ENCODE assay signal across 15 cellular contexts in the genomic region with DNA sequence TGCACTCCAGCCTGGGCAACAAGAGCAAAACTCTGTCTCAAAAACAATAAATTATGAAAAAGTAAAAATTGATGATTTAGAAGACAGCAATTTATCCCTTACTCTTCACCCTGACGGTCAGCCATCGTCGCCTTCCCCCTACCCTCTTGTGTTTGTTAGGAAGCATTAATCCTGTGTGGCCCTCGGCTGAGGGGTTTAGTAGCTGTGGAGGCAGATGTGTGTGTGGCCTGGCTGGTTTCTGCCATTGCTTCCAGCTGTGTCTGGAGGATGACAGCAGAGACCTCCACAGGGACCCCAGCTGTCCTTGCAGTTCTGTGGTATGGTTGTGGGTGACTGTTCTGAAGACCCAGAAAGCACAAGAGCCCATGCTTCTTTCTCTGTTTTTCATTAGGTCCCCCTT.
"Had no signal": no experiment of that assay in that cellular context is flagged by ENCODE, and none has a peak within 500 bp of the region (broad histone marks: within the 10 kb centered on the region; RNA-seq: fewer than 3 reads in every experiment).

No MANE protein-coding gene starts in this region.

- H3K4me1 ChIP-seq: foreskin keratinocyte, lower lobe of right lung, transverse colon, uterus had no signal

- H3K27me3 ChIP-seq: foreskin keratinocyte, transverse colon, uterus had no signal

- DNase-seq: activated CD4-positive, CD25-positive, alpha-beta regulatory T cell treated with anti-CD3 and anti-CD28 coated beads, Interleukin-2, amount 50 U/mL, for 72 hours; activated naive CD8-positive, alpha-beta T cell treated with anti-CD3 and anti-CD28 coated beads, Interleukin-2, amount 10 ng/mL, durations not matched to agents 7 days and 5 days; anterior cingulate cortex; caudate nucleus; effector memory CD8-positive, alpha-beta T cell; foreskin keratinocyte; hypothalamus; lower lobe of right lung; naive thymus-derived CD8-positive, alpha-beta T cell; stimulated activated naive CD4-positive, alpha-beta T cell; transverse colon; uterus had no signal

- H3K27me3 Mint-ChIP-seq: activated naive CD8-positive, alpha-beta T cell treated with anti-CD3 and anti-CD28 coated beads, Interleukin-2, amount 10 ng/mL, durations not matched to agents 7 days and 5 days; brain; effector memory CD8-positive, alpha-beta T cell; naive thymus-derived CD8-positive, alpha-beta T cell had no signal

- H3K27ac ChIP-seq: foreskin keratinocyte, lower lobe of right lung, uterus had no signal

- H3K36me3 ChIP-seq: uterus had no signal

- H3K27ac Mint-ChIP-seq: activated naive CD8-positive, alpha-beta T cell treated with anti-CD3 and anti-CD28 coated beads, Interleukin-2, amount 10 ng/mL, durations not matched to agents 7 days and 5 days; activated T-helper 1 cell treated with anti-CD3 and anti-CD28 coated beads, Interleukin-12 subunit alpha, Interleukin-12 subunit beta, Interleukin-2, Interleukin-4 antibody, amounts not matched to agents 30 ng/mL and 10 ng/mL and 1 ng/mL, durations not matched to agents 14 hours and 24 hours and 36 hours; T-helper 1 cell treated with Interleukin-12 subunit alpha and Interleukin-12 subunit beta and Interleukin-4 antibody, amounts not matched to agents 30 μg/mL and 1 μg/mL, for 36 hours had no signal

- H3K4me3 Mint-ChIP-seq: activated naive CD8-positive, alpha-beta T cell treated with anti-CD3 and anti-CD28 coated beads, Interleukin-2, amount 10 ng/mL, durations not matched to agents 7 days and 5 days; activated T-helper 1 cell treated with anti-CD3 and anti-CD28 coated beads, Interleukin-12 subunit alpha, Interleukin-12 subunit beta, Interleukin-2, Interleukin-4 antibody, amounts not matched to agents 30 ng/mL and 10 ng/mL and 1 ng/mL, durations not matched to agents 14 hours and 24 hours and 36 hours; brain; effector memory CD8-positive, alpha-beta T cell; naive thymus-derived CD8-positive, alpha-beta T cell; T-helper 1 cell treated with Interleukin-12 subunit alpha and Interleukin-12 subunit beta and Interleukin-4 antibody, amounts not matched to agents 30 μg/mL and 1 μg/mL, for 36 hours had no signal

- H3K4me3 ChIP-seq: lower lobe of right lung, transverse colon, uterus had no signal

- H3K9me3 Mint-ChIP-seq: effector memory CD8-positive, alpha-beta T cell had no signal

- ATAC-seq: effector memory CD8-positive, alpha-beta T cell; foreskin keratinocyte; lower lobe of right lung; naive thymus-derived CD8-positive, alpha-beta T cell had no signal

- H3K9me3 ChIP-seq: lower lobe of right lung, transverse colon, uterus had no signal

- H3K4me1 Mint-ChIP-seq: brain had no signal
